In genomic region chr21:35226302-35226701, GRCh38 we compare ENCODE assay signal across 11 cellular contexts.
A peak's percentile ranks its signal among the peaks of the same experiment; 100 is the strongest.
DNase-seq lines count a peak whose midpoint lies in the region; ATAC-seq and TF ChIP-seq lines count a peak whose summit lies in the region.
"Had no signal": no experiment of that assay in that cellular context is flagged by ENCODE, and none has a peak within 500 bp of the region (broad histone marks: within the 10 kb centered on the region; RNA-seq: fewer than 3 reads in every experiment).

No MANE protein-coding gene starts in this region.

- no peaks in the 10 kb centered on the region for H3K36me3 Mint-ChIP-seq in effector memory CD8-positive, alpha-beta T cell (ENCODE audit: insufficient read depth)
- no peaks in the 10 kb centered on the region for H3K36me3 Mint-ChIP-seq in T-helper 2 cell treated with Interferon-gamma antibody and Interleukin-4, amounts not matched to agents 5 μg/mL and 100 μg/mL, for 36 hours (ENCODE audit: low read depth)
- H3K36me3 Mint-ChIP-seq in CD4-positive, alpha-beta memory T cell, result no peaks in the 10 kb centered on the region
- H3K36me3 Mint-ChIP-seq: activated CD8-positive, alpha-beta memory T cell treated with anti-CD3 and anti-CD28 coated beads, Interleukin-2, amount 10 ng/mL, durations not matched to agents 7 days and 5 days had no signal

- ATAC-seq in effector memory CD8-positive, alpha-beta T cell (replicated peaks), result no peak
- peak; percentile 63 for ATAC-seq in omental fat pad (ENCODE audit: low FRiP score)

- H3K4me3 Mint-ChIP-seq in effector memory CD8-positive, alpha-beta T cell, result peak overlapping the region; percentile 69 to 71
- H3K4me3 Mint-ChIP-seq in T-helper 2 cell treated with Interferon-gamma antibody and Interleukin-4, amounts not matched to agents 5 μg/mL and 100 μg/mL, for 36 hours, result no peak overlapping the region
- peak overlapping the region in 1 of 8 donors; percentile 58 for H3K4me3 Mint-ChIP-seq in CD4-positive, alpha-beta memory T cell
- H3K4me3 Mint-ChIP-seq: activated CD8-positive, alpha-beta memory T cell treated with anti-CD3 and anti-CD28 coated beads, Interleukin-2, amount 10 ng/mL, durations not matched to agents 7 days and 5 days had no signal

- no peaks in the 10 kb centered on the region for H3K9me3 Mint-ChIP-seq in effector memory CD8-positive, alpha-beta T cell
- H3K9me3 Mint-ChIP-seq in T-helper 2 cell treated with Interferon-gamma antibody and Interleukin-4, amounts not matched to agents 5 μg/mL and 100 μg/mL, for 36 hours, result peaks cover 5% of the 10 kb centered on the region
- no peaks in the 10 kb centered on the region for H3K9me3 Mint-ChIP-seq in CD4-positive, alpha-beta memory T cell

- DNase-seq in Caki2 (ENCODE audit: low read depth), result peak; percentile 34
- peak; percentile 14 for DNase-seq in NCI-H226
- DNase-seq in effector memory CD8-positive, alpha-beta T cell, result no peak
- DNase-seq in omental fat pad (ENCODE audit: low spot score), result no peak
- DNase-seq in D341Med (ENCODE audit: low spot score), result no peak
- DNase-seq in T-helper 2 cell, result no peak
- no peak for DNase-seq in T-helper 2 cell treated with Interferon-gamma antibody and Interleukin-4, amounts not matched to agents 5 μg/mL and 100 μg/mL, for 36 hours (ENCODE audit: low spot score)
- DNase-seq in CD4-positive, alpha-beta memory T cell, result no peak
- DNase-seq: cortex of kidney; stimulated activated CD4-positive, alpha-beta T cell treated with anti-CD3 and anti-CD28 coated beads, Interleukin-2, amount 100 ng/mL, for 48 hours had no signal

- peaks cover 43% of the 10 kb centered on the region for H3K4me1 ChIP-seq in CD4-positive, alpha-beta memory T cell (ENCODE audit: insufficient read depth, low read length)

- POLR2A ChIA-PET in CD4-positive, alpha-beta memory T cell (lab: Charles Lee; ENCODE audit: partially characterized antibody), result interaction anchor here (0.9 to 1.7 kb wide), 7 partner anchors 43 to 419 kb away, joined by 3 to 9 read pairs (median 4); no protein-coding TSS in a partner anchor

- no peak for TF ChIP-seq CTCF in omental fat pad (IDR thresholded peaks at IDR 0.05)

- peaks cover 36 to 41% of the 10 kb centered on the region in 2 donors for H3K4me1 Mint-ChIP-seq in effector memory CD8-positive, alpha-beta T cell (ENCODE audit: low read depth in 2 of 2)
- H3K4me1 Mint-ChIP-seq in T-helper 2 cell treated with Interferon-gamma antibody and Interleukin-4, amounts not matched to agents 5 μg/mL and 100 μg/mL, for 36 hours (ENCODE audit: low read depth), result peaks cover 47% of the 10 kb centered on the region
- peaks cover 32 to 50% (median 41%) of the 10 kb centered on the region in 4 donors for H3K4me1 Mint-ChIP-seq in CD4-positive, alpha-beta memory T cell

- no peak overlapping the region for H3K4me3 ChIP-seq in CD4-positive, alpha-beta memory T cell (ENCODE audit: low read length in 2 of 2)

- no peak overlapping the region for H3K27ac ChIP-seq in CD4-positive, alpha-beta memory T cell (ENCODE audit: low read depth, low read length)

- H3K36me3 ChIP-seq in CD4-positive, alpha-beta memory T cell (ENCODE audit: insufficient read depth, low read length), result no peaks in the 10 kb centered on the region

- CTCF ChIA-PET in CD4-positive, alpha-beta memory T cell (lab: Charles Lee; ENCODE audit: partially characterized antibody), result no interaction called here

- no peaks in the 10 kb centered on the region for H3K27me3 ChIP-seq in CD4-positive, alpha-beta memory T cell (ENCODE audit: insufficient read depth, low read length)

- no peaks in the 10 kb centered on the region for H3K27me3 Mint-ChIP-seq in effector memory CD8-positive, alpha-beta T cell
- no peaks in the 10 kb centered on the region for H3K27me3 Mint-ChIP-seq in T-helper 2 cell treated with Interferon-gamma antibody and Interleukin-4, amounts not matched to agents 5 μg/mL and 100 μg/mL, for 36 hours (ENCODE audit: low read depth)
- H3K27me3 Mint-ChIP-seq in CD4-positive, alpha-beta memory T cell, result no peaks in the 10 kb centered on the region

- peak overlapping the region; percentile 85 to 94 for H3K27ac Mint-ChIP-seq in effector memory CD8-positive, alpha-beta T cell
- H3K27ac Mint-ChIP-seq in T-helper 2 cell treated with Interferon-gamma antibody and Interleukin-4, amounts not matched to agents 5 μg/mL and 100 μg/mL, for 36 hours, result no peak overlapping the region
- peak overlapping the region in 2 of 7 donors; percentile 72 to 82 for H3K27ac Mint-ChIP-seq in CD4-positive, alpha-beta memory T cell

- H3K9me3 ChIP-seq in CD4-positive, alpha-beta memory T cell (ENCODE audit: control insufficient read depth in 1 of 2, low read length in 2 of 2), result no peaks in the 10 kb centered on the region

- intact Hi-C loops in CD4-positive, alpha-beta memory T cell (cut with micrococcal nuclease), result loop anchor here (10.0 kb wide), 1 partner anchor 242 kb away; no protein-coding TSS in a partner anchor

- in situ Hi-C loops in Caki2 (cut with HindIII; ENCODE audit: low pct_unique_long_range_greater_than_20kb, low sequenced_read_pairs), result no loop called here

Comparison
In these comparisons a context has a peak if more than half of its experiments do, and no peak if none do; other contexts are left out.
1. DNase-seq: peak in Caki2 (single experiment) and NCI-H226 (single experiment); none in effector memory CD8-positive, alpha-beta T cell (0 of 3), omental fat pad (single experiment), D341Med (single experiment), T-helper 2 cell (0 of 5), T-helper 2 cell treated with Interferon-gamma antibody and Interleukin-4, amounts not matched to agents 5 μg/mL and 100 μg/mL, for 36 hours (single experiment) and CD4-positive, alpha-beta memory T cell (0 of 5).